In the genomic region with DNA sequence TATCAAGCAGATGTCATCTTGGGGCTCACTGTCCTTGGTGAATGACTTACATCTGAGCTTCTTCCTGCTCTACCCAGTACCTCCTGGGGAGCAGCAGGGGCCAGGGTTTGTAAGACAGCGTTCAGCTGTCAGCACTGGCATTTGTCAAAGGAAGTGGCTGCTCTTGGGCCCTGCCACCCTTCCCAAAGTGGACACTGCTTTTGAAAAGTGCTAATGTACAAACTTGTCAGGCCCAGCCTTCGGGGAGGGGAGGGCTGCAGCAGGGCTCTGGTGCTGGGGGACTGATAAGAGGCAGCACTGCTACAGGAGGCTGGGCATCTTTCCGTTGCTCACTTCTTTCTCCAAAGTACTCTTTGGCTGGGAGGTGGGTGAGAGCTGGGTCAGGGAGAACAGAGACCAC, we compare ENCODE assay signal across 35 cellular contexts.
"Had no signal": no experiment of that assay in that cellular context is flagged by ENCODE, and none has a peak within 500 bp of the region (broad histone marks: within the 10 kb centered on the region; RNA-seq: fewer than 3 reads in every experiment).

No MANE protein-coding gene starts in this region.

- ATAC-seq: activated CD8-positive, alpha-beta memory T cell treated with anti-CD3 and anti-CD28 coated beads, Interleukin-2, amount 10 ng/mL, durations not matched to agents 7 days and 5 days; activated T-cell treated with anti-CD3 and anti-CD28 coated beads, Interleukin-2, amount 50 U/mL, for 72 hours; activated T-helper 17 cell treated with anti-CD3 and anti-CD28 coated beads, Interleukin-2, amount 50 U/mL, for 72 hours; PC-3 had no signal

- H3K9me3 ChIP-seq: MG63, Peyer's patch had no signal

- H3K27ac ChIP-seq: brain microvascular endothelial cell, Peyer's patch, WERI-Rb-1 had no signal

- H3K4me3 ChIP-seq: MG63, Peyer's patch had no signal

- H3K4me1 ChIP-seq: Peyer's patch had no signal

- DNase-seq: activated CD4-positive, alpha-beta memory T cell treated with anti-CD3 and anti-CD28 coated beads, Interleukin-2, amount 10 ng/mL, durations not matched to agents 7 days and 5 days; activated CD4-positive, alpha-beta T cell treated with anti-CD3 and anti-CD28 coated beads for 1 hour; activated CD4-positive, alpha-beta T cell treated with anti-CD3 and anti-CD28 coated beads for 48 hours; activated CD4-positive, CD25-positive, alpha-beta regulatory T cell; activated CD8-positive, alpha-beta memory T cell treated with anti-CD3 and anti-CD28 coated beads for 24 hours; activated CD8-positive, alpha-beta memory T cell treated with anti-CD3 and anti-CD28 coated beads, Interleukin-2, amount 10 ng/mL, durations not matched to agents 7 days and 5 days; activated effector memory CD4-positive, alpha-beta T cell treated with anti-CD3 and anti-CD28 coated beads, Interleukin-2, amount 50 U/mL, for 16 hours; activated naive CD4-positive, alpha-beta T cell; activated naive CD4-positive, alpha-beta T cell treated with anti-CD3 and anti-CD28 coated beads, Interleukin-2, amount 50 U/mL, for 16 hours; activated naive CD8-positive, alpha-beta T cell treated with anti-CD3 and anti-CD28 coated beads for 36 hours; activated T-cell treated with anti-CD3 and anti-CD28 coated beads, Interleukin-2, amount 50 U/mL, for 1 hour; activated T-cell treated with anti-CD3 and anti-CD28 coated beads, Interleukin-2, amount 50 U/mL, for 72 hours; amniotic stem cell; aorta; brain microvascular endothelial cell; Kasumi-1; KG1; MG63; NCI-H1048; NCI-H1105 treated with DMSO at 0.1 percent for 48 hours; NCI-H1436; NCI-H1694; NCI-H1930; NCI-H2081 treated with DMSO at 0.1 percent for 48 hours; NCI-H524; NK-92 treated with Interleukin-12 subunit alpha and Interleukin-12 subunit beta, amount 100 ng/mL, for 24 hours; PC-3; Peyer's patch; RPMI8226; SW 1271; T-helper 1 cell; T-helper 2 cell; T-helper 9 cell; WERI-Rb-1 had no signal

- H3K36me3 ChIP-seq: brain microvascular endothelial cell, MG63, Peyer's patch, WERI-Rb-1 had no signal

- H3K27me3 ChIP-seq: brain microvascular endothelial cell, Peyer's patch had no signal
